In genomic region chr12:104910196-104910840, GRCh38 we compare ENCODE assay signal across 20 cellular contexts. TPM values are rescaled to one million over a fixed set of nuclear protein-coding genes. Genes with fewer than 3 reads are reported as not detected.
DNase-seq lines count a peak whose midpoint lies in the region; ATAC-seq and TF ChIP-seq lines count a peak whose summit lies in the region.
"Had no signal": no experiment of that assay in that cellular context is flagged by ENCODE, and none has a peak within 500 bp of the region (broad histone marks: within the 10 kb centered on the region; RNA-seq: fewer than 3 reads in every experiment).

No MANE protein-coding gene starts in this region.

- no peak for TF ChIP-seq CTCF in chondrocyte (IDR thresholded peaks at IDR 0.05)

- no peak overlapping the region for H3K4me3 Mint-ChIP-seq in chondrocyte (ENCODE audit: unreplicated experiment)
- no peak overlapping the region for H3K4me3 Mint-ChIP-seq in effector memory CD8-positive, alpha-beta T cell
- H3K4me3 Mint-ChIP-seq: activated CD8-positive, alpha-beta memory T cell treated with anti-CD3 and anti-CD28 coated beads, Interleukin-2, amount 10 ng/mL, durations not matched to agents 7 days and 5 days; natural killer cell treated with Interleukin-12 subunit alpha and Interleukin-12 subunit beta and Interleukin-15 and Interleukin-18, amount 100 ng/mL, for 72 hours had no signal

- H3K4me1 Mint-ChIP-seq in chondrocyte (ENCODE audit: low read depth), result peaks cover 10% of the 10 kb centered on the region
- no peaks in the 10 kb centered on the region for H3K4me1 Mint-ChIP-seq in effector memory CD8-positive, alpha-beta T cell (ENCODE audit: low read depth in 2 of 2)
- H3K4me1 Mint-ChIP-seq: activated CD8-positive, alpha-beta memory T cell treated with anti-CD3 and anti-CD28 coated beads, Interleukin-2, amount 10 ng/mL, durations not matched to agents 7 days and 5 days had no signal

- DNase-seq in HPDE6-E6E7 (ENCODE audit: extremely low spot score), result peak; percentile 19
- no peak for DNase-seq in chondrocyte (ENCODE audit: low spot score)
- peak; percentile 78 for DNase-seq in iris pigment epithelial cell (ENCODE audit: low read depth)
- no peak for DNase-seq in effector memory CD8-positive, alpha-beta T cell
- no peak for DNase-seq in NCI-H510A (lab: John Stamatoyannopoulos, UW)
- DNase-seq: activated CD4-positive, alpha-beta T cell treated with anti-CD3 and anti-CD28 coated beads for 1 hour; activated CD8-positive, alpha-beta memory T cell treated with anti-CD3 and anti-CD28 coated beads, Interleukin-2, amount 10 ng/mL, durations not matched to agents 7 days and 5 days; activated gamma-delta T cell; body of pancreas; NCI-H446; psoas muscle; stimulated activated CD4-positive, alpha-beta T cell treated with anti-CD3 and anti-CD28 coated beads, Interleukin-15, amount 100 ng/mL, for 24 hours; stomach; T-helper 9 cell had no signal

- no peak overlapping the region for H2AFZ ChIP-seq in ACC112 (ENCODE audit: low read length, unreplicated experiment)

- no peaks in the 10 kb centered on the region for H3K79me2 ChIP-seq in ACC112 (ENCODE audit: control insufficient read depth, insufficient read depth, low read length, unreplicated experiment)

- ATAC-seq in effector memory CD8-positive, alpha-beta T cell (replicated peaks), result no peak
- ATAC-seq in GM21576 (IDR thresholded peaks at IDR 0.05; ENCODE audit: unreplicated experiment) (no peak), HG03521 (IDR thresholded peaks at IDR 0.05; ENCODE audit: unreplicated experiment) (no peak)
- ATAC-seq: activated CD8-positive, alpha-beta memory T cell treated with anti-CD3 and anti-CD28 coated beads, Interleukin-2, amount 10 ng/mL, durations not matched to agents 7 days and 5 days; body of pancreas; natural killer cell treated with Interleukin-12 subunit alpha and Interleukin-12 subunit beta and Interleukin-15 and Interleukin-18, amount 100 ng/mL, for 72 hours; psoas muscle had no signal

- H3K36me3 Mint-ChIP-seq in chondrocyte (ENCODE audit: low read depth), result peaks cover 9% of the 10 kb centered on the region
- no peaks in the 10 kb centered on the region for H3K36me3 Mint-ChIP-seq in effector memory CD8-positive, alpha-beta T cell (ENCODE audit: insufficient read depth)
- H3K36me3 Mint-ChIP-seq: natural killer cell treated with Interleukin-12 subunit alpha and Interleukin-12 subunit beta and Interleukin-15 and Interleukin-18, amount 100 ng/mL, for 72 hours had no signal

- H3K27me3 Mint-ChIP-seq in chondrocyte (ENCODE audit: low read depth), result no peaks in the 10 kb centered on the region
- H3K27me3 Mint-ChIP-seq in effector memory CD8-positive, alpha-beta T cell, result no peaks in the 10 kb centered on the region
- H3K27me3 Mint-ChIP-seq: activated CD8-positive, alpha-beta memory T cell treated with anti-CD3 and anti-CD28 coated beads, Interleukin-2, amount 10 ng/mL, durations not matched to agents 7 days and 5 days; natural killer cell treated with Interleukin-12 subunit alpha and Interleukin-12 subunit beta and Interleukin-15 and Interleukin-18, amount 100 ng/mL, for 72 hours had no signal

- H3K27me3 ChIP-seq in ACC112 (ENCODE audit: insufficient read depth, low read length), result no peaks in the 10 kb centered on the region
- H3K27me3 ChIP-seq: body of pancreas, SJSA1, stomach had no signal

- H3K27ac ChIP-seq in ACC112 (ENCODE audit: low read depth, low read length), result peak overlapping the region; percentile 47; the same call in 1 of the 2 replicates
- H3K27ac ChIP-seq: body of pancreas, KMS-11, psoas muscle, SJSA1 had no signal

- no peaks in the 10 kb centered on the region for H3K9me3 Mint-ChIP-seq in chondrocyte (ENCODE audit: low read depth)
- no peaks in the 10 kb centered on the region for H3K9me3 Mint-ChIP-seq in effector memory CD8-positive, alpha-beta T cell
- H3K9me3 Mint-ChIP-seq: natural killer cell treated with Interleukin-12 subunit alpha and Interleukin-12 subunit beta and Interleukin-15 and Interleukin-18, amount 100 ng/mL, for 72 hours had no signal

- peaks cover 15% of the 10 kb centered on the region for H3K4me1 ChIP-seq in ACC112 (ENCODE audit: control insufficient read depth, insufficient read depth, low read length, unreplicated experiment)
- H3K4me1 ChIP-seq: psoas muscle, SJSA1 had no signal

- H3K36me3 ChIP-seq in ACC112 (ENCODE audit: insufficient read depth, low read length), result no peaks in the 10 kb centered on the region
- H3K36me3 ChIP-seq: SJSA1 had no signal

- no peak overlapping the region for H3K4me3 ChIP-seq in ACC112 (ENCODE audit: low read depth, low read length)
- H3K4me3 ChIP-seq: body of pancreas, psoas muscle, SJSA1, stomach had no signal

- H3K27ac Mint-ChIP-seq in chondrocyte (ENCODE audit: unreplicated experiment), result peak overlapping the region; percentile 63
- H3K27ac Mint-ChIP-seq in effector memory CD8-positive, alpha-beta T cell, result no peak overlapping the region
- H3K27ac Mint-ChIP-seq: activated CD8-positive, alpha-beta memory T cell treated with anti-CD3 and anti-CD28 coated beads, Interleukin-2, amount 10 ng/mL, durations not matched to agents 7 days and 5 days; natural killer cell treated with Interleukin-12 subunit alpha and Interleukin-12 subunit beta and Interleukin-15 and Interleukin-18, amount 100 ng/mL, for 72 hours had no signal

RNA-seq across cellular contexts. Expression of gene SLC41A2, which starts 47.8 kb away (rescaled TPM):
- 46.0 to 54.6 TPM (median 46.8 TPM) in 3 replicates for total RNA-seq in chondrocyte

Comparison
In these comparisons a context has a peak if more than half of its experiments do, and no peak if none do; other contexts are left out.
1. DNase-seq: peak in HPDE6-E6E7 (single experiment) and iris pigment epithelial cell (single experiment); none in chondrocyte (single experiment), effector memory CD8-positive, alpha-beta T cell (0 of 3) and NCI-H510A (single experiment).